ENCODE assay signal across 10 cellular contexts in genomic region chr13:25292301-25292700, GRCh38. TPM values are rescaled to one million over a fixed set of nuclear protein-coding genes. Genes with fewer than 3 reads are reported as not detected.
DNase-seq lines count a peak whose midpoint lies in the region; ATAC-seq, FAIRE-seq and TF ChIP-seq lines count a peak whose summit lies in the region.
"Had no signal": no experiment of that assay in that cellular context is flagged by ENCODE, and none has a peak within 500 bp of the region (broad histone marks: within the 10 kb centered on the region; RNA-seq: fewer than 3 reads in every experiment).

No MANE protein-coding gene starts in this region.

- no peaks in the 10 kb centered on the region for H3K79me2 ChIP-seq in astrocyte (ENCODE audit: insufficient read depth, low read length)

- H3K27me3 ChIP-seq in astrocyte (ENCODE audit: insufficient read depth, low read length): peaks cover 17% of the 10 kb centered on the region

- POLR2A ChIA-PET in activated CD4-positive, alpha-beta T cell treated with anti-CD3 and anti-CD28 coated beads, Interleukin-2, amount 10 ng/mL, durations not matched to agents 7 days and 5 days (lab: Charles Lee): no interaction called here

- CTCF ChIA-PET in activated CD4-positive, alpha-beta T cell treated with anti-CD3 and anti-CD28 coated beads, Interleukin-2, amount 10 ng/mL, durations not matched to agents 7 days and 5 days (lab: Charles Lee): interaction anchor here (0.6 kb wide), 1 partner anchor 11 kb away, joined by 3 read pairs; no protein-coding TSS in a partner anchor

- no peak overlapping the region for H3K27ac ChIP-seq in astrocyte (ENCODE audit: low read depth, low read length)

- no peaks in the 10 kb centered on the region for H4K20me1 ChIP-seq in astrocyte (ENCODE audit: insufficient read depth, low read length)

- ATAC-seq in GM21529 (IDR thresholded peaks at IDR 0.05; ENCODE audit: unreplicated experiment): no peak
- ATAC-seq: left colon had no signal

- H3K27me3 Mint-ChIP-seq in activated CD4-positive, alpha-beta T cell treated with anti-CD3 and anti-CD28 coated beads, Interleukin-2, amount 10 ng/mL, durations not matched to agents 7 days and 5 days: peaks cover 29% of the 10 kb centered on the region
- H3K27me3 Mint-ChIP-seq in astrocyte (ENCODE audit: low read depth, unreplicated experiment) (no peaks in the 10 kb centered on the region), nephron (ENCODE audit: low read depth) (peaks cover 12% of the 10 kb centered on the region)

- no peaks in the 10 kb centered on the region for H3K4me1 ChIP-seq in astrocyte (ENCODE audit: insufficient read depth, low read length)

- no peaks in the 10 kb centered on the region for H3K36me3 Mint-ChIP-seq in activated CD4-positive, alpha-beta T cell treated with anti-CD3 and anti-CD28 coated beads, Interleukin-2, amount 10 ng/mL, durations not matched to agents 7 days and 5 days (ENCODE audit: low read depth)
- H3K36me3 Mint-ChIP-seq in astrocyte (ENCODE audit: low read depth, unreplicated experiment) (no peaks in the 10 kb centered on the region), nephron (ENCODE audit: low read depth) (no peaks in the 10 kb centered on the region)

- no peak overlapping the region for H3K27ac Mint-ChIP-seq in activated CD4-positive, alpha-beta T cell treated with anti-CD3 and anti-CD28 coated beads, Interleukin-2, amount 10 ng/mL, durations not matched to agents 7 days and 5 days
- H3K27ac Mint-ChIP-seq in astrocyte (ENCODE audit: unreplicated experiment) (no peak overlapping the region), nephron (peak overlapping the region; percentile 20 to 78 (median 23))
- H3K27ac Mint-ChIP-seq: B cell had no signal

- H3K9ac ChIP-seq in astrocyte (ENCODE audit: low read length): no peak overlapping the region

- TF ChIP-seq CTCF in astrocyte (IDR thresholded peaks at IDR 0.05; ENCODE audit: insufficient read depth, low read depth, low read length) (no peak), nephron (IDR thresholded peaks at IDR 0.05; ENCODE audit: unreplicated experiment in 3 of 3) (no peak)

- no peaks in the 10 kb centered on the region for H3K9me3 ChIP-seq in astrocyte (ENCODE audit: insufficient read depth, low read depth, low read length)

- H3K9me3 Mint-ChIP-seq in activated CD4-positive, alpha-beta T cell treated with anti-CD3 and anti-CD28 coated beads, Interleukin-2, amount 10 ng/mL, durations not matched to agents 7 days and 5 days: no peaks in the 10 kb centered on the region
- H3K9me3 Mint-ChIP-seq in astrocyte (ENCODE audit: unreplicated experiment): no peaks in the 10 kb centered on the region
- H3K9me3 Mint-ChIP-seq in nephron: no peaks in the 10 kb centered on the region

- H3K4me1 Mint-ChIP-seq in activated CD4-positive, alpha-beta T cell treated with anti-CD3 and anti-CD28 coated beads, Interleukin-2, amount 10 ng/mL, durations not matched to agents 7 days and 5 days: peaks cover 14% of the 10 kb centered on the region
- no peaks in the 10 kb centered on the region for H3K4me1 Mint-ChIP-seq in astrocyte (ENCODE audit: low read depth, unreplicated experiment)
- H3K4me1 Mint-ChIP-seq in nephron: peaks cover 5% of the 10 kb centered on the region

- H3K36me3 ChIP-seq in astrocyte (ENCODE audit: insufficient read depth, low read length): no peaks in the 10 kb centered on the region

- H3K4me3 Mint-ChIP-seq in activated CD4-positive, alpha-beta T cell treated with anti-CD3 and anti-CD28 coated beads, Interleukin-2, amount 10 ng/mL, durations not matched to agents 7 days and 5 days: no peak overlapping the region
- H3K4me3 Mint-ChIP-seq in astrocyte (ENCODE audit: unreplicated experiment) (no peak overlapping the region), nephron (no peak overlapping the region)
- H3K4me3 Mint-ChIP-seq: B cell had no signal

- no peak overlapping the region for H2AFZ ChIP-seq in astrocyte (ENCODE audit: low read depth, low read length)

- peak; percentile 24 for DNase-seq in activated CD4-positive, alpha-beta T cell treated with anti-CD3 and anti-CD28 coated beads, Interleukin-2, amount 10 ng/mL, durations not matched to agents 7 days and 5 days
- no peak for DNase-seq in activated CD4-positive, alpha-beta T cell treated with anti-CD3 and anti-CD28 coated beads, Interleukin-2, amount 50 U/mL, for 48 hours
- DNase-seq in NCI-H2196 treated with DMSO at 0.1 percent for 48 hours (lab: John Stamatoyannopoulos, UW; ENCODE audit: unreplicated experiment) (peak; percentile 10), astrocyte (ENCODE audit: low read depth) (peak; percentile 18), NCI-H187 treated with DMSO at 0.1 percent for 48 hours (lab: John Stamatoyannopoulos, UW) (no peak), foreskin melanocyte (no peak)
- DNase-seq: left colon had no signal

- FAIRE-seq in astrocyte (lab: Jason Lieb, UNC): no peak

- no peak overlapping the region for H3K4me2 ChIP-seq in astrocyte (ENCODE audit: low read length)

- no peak overlapping the region for H3K4me3 ChIP-seq in astrocyte (ENCODE audit: insufficient read depth, low read depth, low read length)

RNA-seq across cellular contexts. Expression of gene MTMR6, which starts 5.0 kb away (rescaled TPM):
- total RNA-seq in activated CD4-positive, alpha-beta T cell treated with anti-CD3 and anti-CD28 coated beads, Interleukin-2, amount 10 ng/mL, durations not matched to agents 7 days and 5 days: 10 to 100 TPM; 20.9 to 21.1 TPM
- 18.5 and 19.3 TPM in 2 replicates for total RNA-seq in astrocyte

RNA-seq across cellular contexts. Expression of gene NUP58, which starts 9.1 kb away (rescaled TPM):
- 10 to 100 TPM; 75.0 to 76.0 TPM for total RNA-seq in activated CD4-positive, alpha-beta T cell treated with anti-CD3 and anti-CD28 coated beads, Interleukin-2, amount 10 ng/mL, durations not matched to agents 7 days and 5 days
- 50.2 and 53.2 TPM in 2 replicates for total RNA-seq in astrocyte

Comparison
In these comparisons a context has a peak if more than half of its experiments do, and no peak if none do; other contexts are left out.
1. DNase-seq: peak in activated CD4-positive, alpha-beta T cell treated with anti-CD3 and anti-CD28 coated beads, Interleukin-2, amount 10 ng/mL, durations not matched to agents 7 days and 5 days (single experiment), NCI-H2196 treated with DMSO at 0.1 percent for 48 hours (single experiment) and astrocyte (single experiment); none in activated CD4-positive, alpha-beta T cell treated with anti-CD3 and anti-CD28 coated beads, Interleukin-2, amount 50 U/mL, for 48 hours (0 of 2), NCI-H187 treated with DMSO at 0.1 percent for 48 hours (single experiment) and foreskin melanocyte (single experiment).
2. H3K27ac Mint-ChIP-seq: peak in nephron (3 of 3); none in activated CD4-positive, alpha-beta T cell treated with anti-CD3 and anti-CD28 coated beads, Interleukin-2, amount 10 ng/mL, durations not matched to agents 7 days and 5 days (single experiment) and astrocyte (single experiment).